22 cellular contexts compared by ENCODE assay signal in genomic region chr6:80939936-80940335, GRCh38.
"Had no signal": no experiment of that assay in that cellular context is flagged by ENCODE, and none has a peak within 500 bp of the region (broad histone marks: within the 10 kb centered on the region; RNA-seq: fewer than 3 reads in every experiment).

No MANE protein-coding gene starts in this region.

- H2AFZ ChIP-seq: hepatocyte had no signal

- H3K36me3 ChIP-seq: colonic mucosa, gastrocnemius medialis, transverse colon had no signal

- H3K79me2 ChIP-seq: hepatocyte had no signal

- H3K4me3 ChIP-seq: colonic mucosa, gastrocnemius medialis, hepatocyte, testis, transverse colon had no signal

- H3K27me3 Mint-ChIP-seq: activated B cell treated with CpG ODN at 0.5 μM for 24 hours; activated CD8-positive, alpha-beta T cell treated with anti-CD3 and anti-CD28 coated beads for 36 hours; activated T-helper 17 cell treated with anti-CD3 and anti-CD28 coated beads, Interleukin-2, amount 50 U/mL, for 72 hours; central memory CD8-positive, alpha-beta T cell had no signal

- H3K4me1 Mint-ChIP-seq: activated B cell treated with CpG ODN at 0.5 μM for 24 hours; activated T-helper 17 cell treated with anti-CD3 and anti-CD28 coated beads, Interleukin-2, amount 50 U/mL, for 72 hours; central memory CD8-positive, alpha-beta T cell; natural killer cell had no signal

- H3K4me3 Mint-ChIP-seq: activated B cell treated with CpG ODN at 0.5 μM for 24 hours; activated CD8-positive, alpha-beta T cell treated with anti-CD3 and anti-CD28 coated beads for 36 hours; activated T-cell treated with anti-CD3 and anti-CD28 coated beads, Interleukin-2, amount 50 U/mL, for 4 hours; activated T-helper 17 cell treated with anti-CD3 and anti-CD28 coated beads, Interleukin-2, amount 50 U/mL, for 72 hours; central memory CD8-positive, alpha-beta T cell; natural killer cell; T-helper 2 cell treated with Interferon-gamma antibody and Interleukin-4, amounts not matched to agents 5 μg/mL and 100 μg/mL, for 36 hours had no signal

- H3K27ac ChIP-seq: colonic mucosa, gastrocnemius medialis, hepatocyte, testis, transverse colon had no signal

- H3K27me3 ChIP-seq: colonic mucosa, gastrocnemius medialis, hepatocyte, testis, transverse colon had no signal

- DNase-seq: activated B cell treated with CpG ODN at 0.5 μM for 24 hours; activated CD4-positive, alpha-beta T cell treated with anti-CD3 and anti-CD28 coated beads, Interleukin-2, amount 50 U/mL, for 1 hour; activated CD8-positive, alpha-beta T cell treated with anti-CD3 and anti-CD28 coated beads for 36 hours; activated gamma-delta T cell treated with Interleukin-2 at 50 U/mL for 16 hours; activated naive CD4-positive, alpha-beta T cell treated with anti-CD3 and anti-CD28 coated beads, Interleukin-2, amount 50 U/mL, for 16 hours; activated T-cell treated with anti-CD3 and anti-CD28 coated beads, Interleukin-2, amount 50 U/mL, for 4 hours; colonic mucosa; effector CD8-positive, alpha-beta T cell; gastrocnemius medialis; glutamatergic neuron; left cardiac atrium; natural killer cell; posterior cingulate gyrus; right cardiac atrium; stimulated activated CD4-positive, alpha-beta T cell treated with anti-CD3 and anti-CD28 coated beads, Interleukin-2, amount 100 ng/mL, for 48 hours; stimulated activated naive CD4-positive, alpha-beta T cell treated with Interleukin-2 at 50 U/mL for 16 hours; testis; transverse colon had no signal

- H3K4me2 ChIP-seq: hepatocyte had no signal

- H3K9me3 ChIP-seq: colonic mucosa, gastrocnemius medialis, testis had no signal

- H3K4me1 ChIP-seq: colonic mucosa, gastrocnemius medialis, testis, transverse colon had no signal

- H3K27ac Mint-ChIP-seq: activated B cell treated with CpG ODN at 0.5 μM for 24 hours; activated CD8-positive, alpha-beta T cell treated with anti-CD3 and anti-CD28 coated beads for 36 hours; activated T-helper 17 cell treated with anti-CD3 and anti-CD28 coated beads, Interleukin-2, amount 50 U/mL, for 72 hours; natural killer cell; T-helper 2 cell treated with Interferon-gamma antibody and Interleukin-4, amounts not matched to agents 5 μg/mL and 100 μg/mL, for 36 hours had no signal
